Comparison of ENCODE assay signal across 8 cellular contexts in genomic region chr19:47663911-47664771, GRCh38. TPM values are rescaled to one million over a fixed set of nuclear protein-coding genes. Genes with fewer than 3 reads are reported as not detected.
A peak's percentile ranks its signal among the peaks of the same experiment; 100 is the strongest.
DNase-seq lines count a peak whose midpoint lies in the region; ATAC-seq and TF ChIP-seq lines count a peak whose summit lies in the region.

No MANE protein-coding gene starts in this region.

- H3K27ac Mint-ChIP-seq in CD8-positive, alpha-beta memory T cell: peak overlapping the region in 2 of 8 donors; percentile 22 to 58
- no peak overlapping the region for H3K27ac Mint-ChIP-seq in T-helper 2 cell treated with Interferon-gamma antibody and Interleukin-4, amounts not matched to agents 5 μg/mL and 100 μg/mL, for 36 hours

- H3K36me3 Mint-ChIP-seq in CD8-positive, alpha-beta memory T cell: peaks cover 0 to 47% (median 2%) of the 10 kb centered on the region in 3 donors
- no peaks in the 10 kb centered on the region for H3K36me3 Mint-ChIP-seq in T-helper 2 cell treated with Interferon-gamma antibody and Interleukin-4, amounts not matched to agents 5 μg/mL and 100 μg/mL, for 36 hours (ENCODE audit: low read depth)

- POLR2A ChIA-PET in CD8-positive, alpha-beta memory T cell (lab: Charles Lee): no interaction called here

- in situ Hi-C loops in SK-MEL-5 (cut with HindIII; ENCODE audit: low pct_unique_long_range_greater_than_20kb, low sequenced_read_pairs): no loop called here

- no peak for DNase-seq in CD8-positive, alpha-beta memory T cell
- DNase-seq in SK-MEL-5 (ENCODE audit: low read depth, low spot score) (peak; percentile 85), fibroblast of villous mesenchyme (ENCODE audit: low read depth) (peak; percentile 100), pons (ENCODE audit: low spot score) (peak; percentile 68)
- no peak for DNase-seq in activated effector memory CD4-positive, alpha-beta T cell treated with Interleukin-2 at 50 U/mL for 16 hours
- no peak for DNase-seq in T-helper 2 cell treated with Interferon-gamma antibody and Interleukin-4, amounts not matched to agents 5 μg/mL and 100 μg/mL, for 36 hours (ENCODE audit: low spot score)

- peak overlapping the region; percentile 17 for H3K27ac ChIP-seq in CD8-positive, alpha-beta memory T cell (ENCODE audit: low read depth, low read length)

- no peaks in the 10 kb centered on the region for H3K9me3 Mint-ChIP-seq in CD8-positive, alpha-beta memory T cell
- H3K9me3 Mint-ChIP-seq in T-helper 2 cell treated with Interferon-gamma antibody and Interleukin-4, amounts not matched to agents 5 μg/mL and 100 μg/mL, for 36 hours: no peaks in the 10 kb centered on the region

- no peaks in the 10 kb centered on the region for H3K36me3 ChIP-seq in CD8-positive, alpha-beta memory T cell (ENCODE audit: insufficient read depth, low read length)

- no peaks in the 10 kb centered on the region for H3K4me1 ChIP-seq in CD8-positive, alpha-beta memory T cell (ENCODE audit: insufficient read depth, low read length)

- ATAC-seq in GM18870 (IDR thresholded peaks at IDR 0.05; ENCODE audit: unreplicated experiment) (no peak), GM18502 (IDR thresholded peaks at IDR 0.05; ENCODE audit: poor library complexity, unreplicated experiment) (no peak)

- H3K4me3 Mint-ChIP-seq in CD8-positive, alpha-beta memory T cell: no peak overlapping the region
- H3K4me3 Mint-ChIP-seq in T-helper 2 cell treated with Interferon-gamma antibody and Interleukin-4, amounts not matched to agents 5 μg/mL and 100 μg/mL, for 36 hours: no peak overlapping the region

- TF ChIP-seq CTCF in fibroblast of villous mesenchyme (IDR thresholded peaks at IDR 0.05; ENCODE audit: insufficient read depth, low read depth, low read length): no peak

- no peaks in the 10 kb centered on the region for H3K9me3 ChIP-seq in CD8-positive, alpha-beta memory T cell (ENCODE audit: low read length)

- H3K27me3 ChIP-seq in CD8-positive, alpha-beta memory T cell (ENCODE audit: insufficient read depth, low read length, poor library complexity, severe bottlenecking): no peaks in the 10 kb centered on the region

- CTCF ChIA-PET in CD8-positive, alpha-beta memory T cell (lab: Charles Lee): no interaction called here

- no peak overlapping the region for H3K4me3 ChIP-seq in CD8-positive, alpha-beta memory T cell (ENCODE audit: low read length)
- peak overlapping the region; percentile 26 for H3K4me3 ChIP-seq in fibroblast of villous mesenchyme (ENCODE audit: low read depth, low read length)

- H3K27me3 Mint-ChIP-seq in CD8-positive, alpha-beta memory T cell: no peaks in the 10 kb centered on the region
- no peaks in the 10 kb centered on the region for H3K27me3 Mint-ChIP-seq in T-helper 2 cell treated with Interferon-gamma antibody and Interleukin-4, amounts not matched to agents 5 μg/mL and 100 μg/mL, for 36 hours (ENCODE audit: low read depth)

- peaks cover 17 to 59% (median 37%) of the 10 kb centered on the region in 3 donors for H3K4me1 Mint-ChIP-seq in CD8-positive, alpha-beta memory T cell
- H3K4me1 Mint-ChIP-seq in T-helper 2 cell treated with Interferon-gamma antibody and Interleukin-4, amounts not matched to agents 5 μg/mL and 100 μg/mL, for 36 hours (ENCODE audit: low read depth): no peaks in the 10 kb centered on the region

RNA-seq across cellular contexts. Expression of gene EHD2, which starts 49.1 kb away (rescaled TPM):
- under 1 TPM in 1 of 2 experiments, not detected in 1; 0.07 TPM for total RNA-seq in CD8-positive, alpha-beta memory T cell
- polyA plus RNA-seq in CD8-positive, alpha-beta memory T cell: not detected
- total RNA-seq in SK-MEL-5 (2014; rRNA removed; shearing (Covaris generic)): 0.37 and 0.53 TPM in 2 replicates
- polyA plus RNA-seq in SK-MEL-5 (2015; cell fraction: cytosol; rRNA removed): 5.2 and 6.3 TPM in 2 replicates
- 0.27 and 0.78 TPM in 2 replicates for polyA plus RNA-seq in SK-MEL-5 (2015; cell fraction: nucleus; rRNA removed)
- total RNA-seq in fibroblast of villous mesenchyme: 144 and 166 TPM in 2 replicates

RNA-seq across cellular contexts. Expression of gene BICRA, which starts 55.2 kb away (rescaled TPM):
- total RNA-seq in CD8-positive, alpha-beta memory T cell: 10 to 100 TPM; 11.5 to 13.9 TPM
- polyA plus RNA-seq in CD8-positive, alpha-beta memory T cell: 1.6 TPM
- total RNA-seq in SK-MEL-5 (2014; rRNA removed; shearing (Covaris generic)): 2.2 and 3.8 TPM in 2 replicates
- 17.6 and 24.6 TPM in 2 replicates for polyA plus RNA-seq in SK-MEL-5 (2015; cell fraction: cytosol; rRNA removed)
- polyA plus RNA-seq in SK-MEL-5 (2015; cell fraction: nucleus; rRNA removed): 10.9 and 16.5 TPM in 2 replicates
- 3.0 and 5.2 TPM in 2 replicates for total RNA-seq in fibroblast of villous mesenchyme

Comparison
In these comparisons a context has a peak if more than half of its experiments do, and no peak if none do; other contexts are left out.
1. DNase-seq: peak in SK-MEL-5 (single experiment), fibroblast of villous mesenchyme (single experiment) and pons (single experiment); none in CD8-positive, alpha-beta memory T cell (0 of 5), activated effector memory CD4-positive, alpha-beta T cell treated with Interleukin-2 at 50 U/mL for 16 hours (single experiment) and T-helper 2 cell treated with Interferon-gamma antibody and Interleukin-4, amounts not matched to agents 5 μg/mL and 100 μg/mL, for 36 hours (single experiment).
2. RNA of gene EHD2, which starts 49.1 kb away (total RNA-seq): 144 to 166 TPM in fibroblast of villous mesenchyme; 0.37 to 0.53 TPM in SK-MEL-5 and 0.07 TPM in CD8-positive, alpha-beta memory T cell; every median in the first group is over 10 times any median in the second.